14 cellular contexts compared by ENCODE assay signal in genomic region chr14:99201351-99202073, GRCh38.
DNase-seq lines count a peak whose midpoint lies in the region; ATAC-seq lines count a peak whose summit lies in the region.
"Had no signal": no experiment of that assay in that cellular context is flagged by ENCODE, and none has a peak within 500 bp of the region (broad histone marks: within the 10 kb centered on the region; RNA-seq: fewer than 3 reads in every experiment).

No MANE protein-coding gene starts in this region.

- no peak for DNase-seq in activated T-cell treated with anti-CD3 and anti-CD28 coated beads, Interleukin-2, amount 50 U/mL, for 4 hours
- DNase-seq in activated T-cell treated with anti-CD3 and anti-CD28 coated beads for 4 hours: no peak
- peak; percentile 67 for DNase-seq in NCI-H345 (lab: John Stamatoyannopoulos, UW)
- DNase-seq in activated naive CD8-positive, alpha-beta T cell treated with anti-CD3 and anti-CD28 coated beads, Interleukin-2, amount 50 U/mL, for 24 hours: no peak
- DNase-seq in stimulated activated effector memory CD8-positive, alpha-beta T cell treated with anti-CD3 and anti-CD28 coated beads, Interleukin-12 subunit alpha, Interleukin-12 subunit beta, amount 100 ng/mL, for 72 hours (ENCODE audit: low spot score in 2 of 2): no peak
- no peak for DNase-seq in 8988T
- DNase-seq: BE2C; KBM-7; NCI-H146; NCI-H748 treated with DMSO at 0.1 percent for 48 hours; retina; stimulated activated CD4-positive, alpha-beta T cell treated with anti-CD3 and anti-CD28 coated beads, Interleukin-2, amount 100 ng/mL, for 24 hours had no signal

- no peaks in the 10 kb centered on the region for H3K27me3 Mint-ChIP-seq in activated T-cell treated with anti-CD3 and anti-CD28 coated beads, Interleukin-2, amount 50 U/mL, for 4 hours (ENCODE audit: low read depth)
- H3K27me3 Mint-ChIP-seq in activated naive CD8-positive, alpha-beta T cell treated with anti-CD3 and anti-CD28 coated beads, Interleukin-2, amount 50 U/mL, for 24 hours: no peaks in the 10 kb centered on the region
- H3K27me3 Mint-ChIP-seq in stimulated activated memory B cell treated with anti-CD40 and anti-IgM and Interleukin-4, amounts not matched to agents 10 μg/mL and 1 μg/mL and 100 μg/mL, for 72 hours: no peaks in the 10 kb centered on the region

- peak overlapping the region; percentile 98 for H3K27ac Mint-ChIP-seq in activated naive CD8-positive, alpha-beta T cell treated with anti-CD3 and anti-CD28 coated beads, Interleukin-2, amount 50 U/mL, for 24 hours
- peak overlapping the region; percentile 98 for H3K27ac Mint-ChIP-seq in stimulated activated effector memory CD8-positive, alpha-beta T cell treated with anti-CD3 and anti-CD28 coated beads, Interleukin-12 subunit alpha, Interleukin-12 subunit beta, amount 100 ng/mL, for 72 hours
- H3K27ac Mint-ChIP-seq in stimulated activated memory B cell treated with anti-CD40 and anti-IgM and Interleukin-4, amounts not matched to agents 10 μg/mL and 1 μg/mL and 100 μg/mL, for 72 hours: no peak overlapping the region

- no peaks in the 10 kb centered on the region for H3K9me3 Mint-ChIP-seq in activated T-cell treated with anti-CD3 and anti-CD28 coated beads, Interleukin-2, amount 50 U/mL, for 4 hours
- H3K9me3 Mint-ChIP-seq in activated naive CD8-positive, alpha-beta T cell treated with anti-CD3 and anti-CD28 coated beads, Interleukin-2, amount 50 U/mL, for 24 hours: no peaks in the 10 kb centered on the region
- no peaks in the 10 kb centered on the region for H3K9me3 Mint-ChIP-seq in stimulated activated effector memory CD8-positive, alpha-beta T cell treated with anti-CD3 and anti-CD28 coated beads, Interleukin-12 subunit alpha, Interleukin-12 subunit beta, amount 100 ng/mL, for 72 hours
- no peaks in the 10 kb centered on the region for H3K9me3 Mint-ChIP-seq in stimulated activated memory B cell treated with anti-CD40 and anti-IgM and Interleukin-4, amounts not matched to agents 10 μg/mL and 1 μg/mL and 100 μg/mL, for 72 hours

- H3K4me3 Mint-ChIP-seq in activated T-cell treated with anti-CD3 and anti-CD28 coated beads, Interleukin-2, amount 50 U/mL, for 4 hours: peak overlapping the region; percentile 65
- H3K4me3 Mint-ChIP-seq in activated naive CD8-positive, alpha-beta T cell treated with anti-CD3 and anti-CD28 coated beads, Interleukin-2, amount 50 U/mL, for 24 hours: peak overlapping the region; percentile 39
- peak overlapping the region; percentile 72 for H3K4me3 Mint-ChIP-seq in stimulated activated effector memory CD8-positive, alpha-beta T cell treated with anti-CD3 and anti-CD28 coated beads, Interleukin-12 subunit alpha, Interleukin-12 subunit beta, amount 100 ng/mL, for 72 hours
- H3K4me3 Mint-ChIP-seq in stimulated activated memory B cell treated with anti-CD40 and anti-IgM and Interleukin-4, amounts not matched to agents 10 μg/mL and 1 μg/mL and 100 μg/mL, for 72 hours: no peak overlapping the region

- H3K4me1 Mint-ChIP-seq in activated T-cell treated with anti-CD3 and anti-CD28 coated beads, Interleukin-2, amount 50 U/mL, for 4 hours (ENCODE audit: low read depth): peaks cover 100% of the 10 kb centered on the region
- peaks cover 100% of the 10 kb centered on the region for H3K4me1 Mint-ChIP-seq in activated naive CD8-positive, alpha-beta T cell treated with anti-CD3 and anti-CD28 coated beads, Interleukin-2, amount 50 U/mL, for 24 hours
- H3K4me1 Mint-ChIP-seq in stimulated activated effector memory CD8-positive, alpha-beta T cell treated with anti-CD3 and anti-CD28 coated beads, Interleukin-12 subunit alpha, Interleukin-12 subunit beta, amount 100 ng/mL, for 72 hours: peaks cover 93% of the 10 kb centered on the region
- H3K4me1 Mint-ChIP-seq in stimulated activated memory B cell treated with anti-CD40 and anti-IgM and Interleukin-4, amounts not matched to agents 10 μg/mL and 1 μg/mL and 100 μg/mL, for 72 hours: no peaks in the 10 kb centered on the region

- peaks cover 27% of the 10 kb centered on the region for H3K36me3 Mint-ChIP-seq in activated T-cell treated with anti-CD3 and anti-CD28 coated beads, Interleukin-2, amount 50 U/mL, for 4 hours (ENCODE audit: insufficient read depth)
- H3K36me3 Mint-ChIP-seq in activated naive CD8-positive, alpha-beta T cell treated with anti-CD3 and anti-CD28 coated beads, Interleukin-2, amount 50 U/mL, for 24 hours (ENCODE audit: low read depth): peaks cover 29% of the 10 kb centered on the region
- peaks cover 86% of the 10 kb centered on the region for H3K36me3 Mint-ChIP-seq in stimulated activated effector memory CD8-positive, alpha-beta T cell treated with anti-CD3 and anti-CD28 coated beads, Interleukin-12 subunit alpha, Interleukin-12 subunit beta, amount 100 ng/mL, for 72 hours
- no peaks in the 10 kb centered on the region for H3K36me3 Mint-ChIP-seq in stimulated activated memory B cell treated with anti-CD40 and anti-IgM and Interleukin-4, amounts not matched to agents 10 μg/mL and 1 μg/mL and 100 μg/mL, for 72 hours

- peak; percentile 39 to 41 for ATAC-seq in activated T-cell treated with anti-CD3 and anti-CD28 coated beads, Interleukin-2, amount 50 U/mL, for 4 hours
- peak; percentile 25 for ATAC-seq in activated naive CD8-positive, alpha-beta T cell treated with anti-CD3 and anti-CD28 coated beads, Interleukin-2, amount 50 U/mL, for 24 hours
- ATAC-seq in stimulated activated effector memory CD8-positive, alpha-beta T cell treated with anti-CD3 and anti-CD28 coated beads, Interleukin-12 subunit alpha, Interleukin-12 subunit beta, amount 100 ng/mL, for 72 hours: peak; percentile 40
- ATAC-seq in GM19023 (IDR thresholded peaks at IDR 0.05; ENCODE audit: unreplicated experiment): no peak
- ATAC-seq in stimulated activated memory B cell treated with anti-CD40 and anti-IgM and Interleukin-4, amounts not matched to agents 10 μg/mL and 1 μg/mL and 100 μg/mL, for 72 hours: no peak

Comparison
In these comparisons a context has a peak if more than half of its experiments do, and no peak if none do; other contexts are left out.
1. ATAC-seq: peak in activated T-cell treated with anti-CD3 and anti-CD28 coated beads, Interleukin-2, amount 50 U/mL, for 4 hours (2 of 2), activated naive CD8-positive, alpha-beta T cell treated with anti-CD3 and anti-CD28 coated beads, Interleukin-2, amount 50 U/mL, for 24 hours (single experiment) and stimulated activated effector memory CD8-positive, alpha-beta T cell treated with anti-CD3 and anti-CD28 coated beads, Interleukin-12 subunit alpha, Interleukin-12 subunit beta, amount 100 ng/mL, for 72 hours (single experiment); none in GM19023 (single experiment) and stimulated activated memory B cell treated with anti-CD40 and anti-IgM and Interleukin-4, amounts not matched to agents 10 μg/mL and 1 μg/mL and 100 μg/mL, for 72 hours (single experiment).